In genomic region chr4:190014771-190015537, GRCh38 we compare ENCODE assay signal across 9 cellular contexts. TPM values are rescaled to one million over a fixed set of nuclear protein-coding genes. Genes with fewer than 3 reads are reported as not detected.
DNase-seq lines count a peak whose midpoint lies in the region; ATAC-seq, FAIRE-seq and TF ChIP-seq lines count a peak whose summit lies in the region.
"Had no signal": no experiment of that assay in that cellular context is flagged by ENCODE, and none has a peak within 500 bp of the region (broad histone marks: within the 10 kb centered on the region; RNA-seq: fewer than 3 reads in every experiment).

No MANE protein-coding gene starts in this region.

- H3K9me3 ChIP-seq in kidney (ENCODE audit: control insufficient read depth in 1 of 2, low read length in 2 of 2), result no peaks in the 10 kb centered on the region
- H3K9me3 ChIP-seq: Caco-2 had no signal

- H3K4me3 Mint-ChIP-seq in activated T-cell treated with anti-CD3 and anti-CD28 coated beads, Interleukin-2, amount 50 U/mL, for 72 hours, result peak overlapping the region; percentile 65 to 77

- no peaks in the 10 kb centered on the region for H3K4me1 ChIP-seq in kidney (ENCODE audit: control insufficient read depth in 1 of 2, insufficient read depth in 1 of 2, low read depth in 1 of 2, low read length in 2 of 2)
- H3K4me1 ChIP-seq: Caco-2 had no signal

- peaks cover 5 to 9% of the 10 kb centered on the region in 2 donors for H3K36me3 Mint-ChIP-seq in activated T-cell treated with anti-CD3 and anti-CD28 coated beads, Interleukin-2, amount 50 U/mL, for 72 hours (ENCODE audit: insufficient read depth in 2 of 2)

- peak; percentile 9 for DNase-seq in 8988T
- peak; percentile 14 to 30 for DNase-seq in activated T-cell treated with anti-CD3 and anti-CD28 coated beads, Interleukin-2, amount 50 U/mL, for 72 hours
- DNase-seq in kidney, result peak; percentile 71
- DNase-seq in dermis blood vessel endothelial cell, result no peak
- DNase-seq in NCI-H1105 (lab: John Stamatoyannopoulos, UW), result no peak
- DNase-seq in DMS53 treated with DMSO at 0.1 percent for 48 hours (lab: John Stamatoyannopoulos, UW; ENCODE audit: unreplicated experiment), result no peak
- DNase-seq in hippocampal formation (lab: John Stamatoyannopoulos, UW), result no peak
- DNase-seq: Caco-2 had no signal

- no peak overlapping the region for H3K27ac Mint-ChIP-seq in activated T-cell treated with anti-CD3 and anti-CD28 coated beads, Interleukin-2, amount 50 U/mL, for 72 hours

- no peak overlapping the region for H3K9ac ChIP-seq in kidney (ENCODE audit: low read length in 2 of 2)

- peaks cover 72% of the 10 kb centered on the region for H3K27me3 Mint-ChIP-seq in activated T-cell treated with anti-CD3 and anti-CD28 coated beads, Interleukin-2, amount 50 U/mL, for 72 hours (ENCODE audit: low read depth)

- intact Hi-C loops in kidney (cut with DNase I), result no loop called here

- H3K4me1 Mint-ChIP-seq in activated T-cell treated with anti-CD3 and anti-CD28 coated beads, Interleukin-2, amount 50 U/mL, for 72 hours (ENCODE audit: low read depth), result peaks cover 29% of the 10 kb centered on the region

- no peak for FAIRE-seq in kidney (lab: Jason Lieb, UNC)

- H3K9me3 Mint-ChIP-seq in activated T-cell treated with anti-CD3 and anti-CD28 coated beads, Interleukin-2, amount 50 U/mL, for 72 hours, result peaks cover 0 to 2% of the 10 kb centered on the region in 2 donors

- H3K4me3 ChIP-seq in kidney (ENCODE audit: low read length in 2 of 2), result no peak overlapping the region

- no peaks in the 10 kb centered on the region for H3K36me3 ChIP-seq in kidney (ENCODE audit: control insufficient read depth in 1 of 2, insufficient read depth in 2 of 2, low read length in 2 of 2)

- no peak for TF ChIP-seq CTCF in kidney (IDR thresholded peaks at IDR 0.05; ENCODE audit: borderline replicate concordance, extremely low read depth, insufficient read depth)

- ATAC-seq in GM19035 (IDR thresholded peaks at IDR 0.05; ENCODE audit: unreplicated experiment), result peak; percentile 67
- ATAC-seq in activated T-cell treated with anti-CD3 and anti-CD28 coated beads, Interleukin-2, amount 50 U/mL, for 72 hours (replicated peaks in 1 of 2), result peak; percentile 62 to 74

- H3K27ac ChIP-seq in kidney (ENCODE audit: low read depth in 2 of 2, low read length in 2 of 2), result no peak overlapping the region

RNA-seq across cellular contexts. Expression of gene FRG2, which starts 12.1 kb away (rescaled TPM):
- not detected for total RNA-seq in activated T-cell treated with anti-CD3 and anti-CD28 coated beads, Interleukin-2, amount 50 U/mL, for 72 hours
- total RNA-seq in kidney (not detected), dermis blood vessel endothelial cell (not detected in 2 replicates)
- polyA plus RNA-seq in kidney (ENCODE audit: insufficient read depth, low read depth, low replicate concordance), result not detected

RNA-seq across cellular contexts. Expression of gene DBET, which starts 49.3 kb away (rescaled TPM):
- total RNA-seq in activated T-cell treated with anti-CD3 and anti-CD28 coated beads, Interleukin-2, amount 50 U/mL, for 72 hours, result not detected
- not detected for total RNA-seq in kidney
- polyA plus RNA-seq in kidney (ENCODE audit: insufficient read depth, low read depth, low replicate concordance), result not detected
- total RNA-seq in dermis blood vessel endothelial cell, result not detected in 2 replicates
- total RNA-seq: Caco-2 had no signal

Comparison
In these comparisons a context has a peak if more than half of its experiments do, and no peak if none do; other contexts are left out.
1. DNase-seq: peak in 8988T (single experiment), activated T-cell treated with anti-CD3 and anti-CD28 coated beads, Interleukin-2, amount 50 U/mL, for 72 hours (2 of 2) and kidney (single experiment); none in dermis blood vessel endothelial cell (single experiment), NCI-H1105 (single experiment), DMS53 treated with DMSO at 0.1 percent for 48 hours (single experiment) and hippocampal formation (0 of 2).